In the genomic region with DNA sequence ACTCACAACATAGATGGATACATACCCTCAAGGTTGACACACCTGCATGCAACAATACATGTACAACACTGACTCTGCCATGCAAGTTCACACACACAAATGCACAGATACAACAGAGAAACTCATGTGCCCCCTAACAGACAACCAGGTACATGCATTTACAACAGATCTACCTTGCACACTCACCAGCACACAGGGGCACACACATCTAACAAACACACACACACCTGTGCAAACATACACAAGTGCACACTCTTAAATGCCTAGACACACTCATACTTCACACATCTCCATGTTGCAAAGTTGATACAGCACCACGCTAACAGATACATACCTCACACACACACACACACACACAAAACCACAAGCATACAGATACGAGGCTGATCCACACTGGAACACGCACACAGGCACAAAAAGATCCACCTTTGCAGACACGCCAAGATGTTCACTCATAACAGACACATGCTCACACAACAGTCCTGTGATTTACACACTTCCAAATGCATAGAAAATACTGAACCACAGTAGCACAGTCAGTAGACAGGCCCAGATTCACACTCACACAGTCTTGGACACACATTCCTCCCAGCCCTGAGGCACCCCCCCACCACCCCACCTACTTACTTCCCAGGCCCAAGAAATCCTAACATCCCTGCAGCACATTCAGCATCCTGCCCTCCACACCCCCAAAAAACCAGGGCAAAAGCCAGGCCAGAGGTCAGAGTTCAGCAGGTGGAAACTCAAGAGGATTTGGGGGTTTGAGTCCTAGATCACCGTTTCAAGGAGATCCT, we compare ENCODE assay signal across 11 cellular contexts. TPM values are rescaled to one million over a fixed set of nuclear protein-coding genes. Genes with fewer than 3 reads are reported as not detected.
DNase-seq lines count a peak whose midpoint lies in the region; ATAC-seq and TF ChIP-seq lines count a peak whose summit lies in the region.
"Had no signal": no experiment of that assay in that cellular context is flagged by ENCODE, and none has a peak within 500 bp of the region (broad histone marks: within the 10 kb centered on the region; RNA-seq: fewer than 3 reads in every experiment).

No MANE protein-coding gene starts in this region.

- POLR2A ChIA-PET in PC-3 (lab: Charles Lee; ENCODE audit: unreplicated experiment): no interaction called here

- H3K9me2 ChIP-seq in PC-3 (replicated peaks; ENCODE audit: low read length): no peaks in the 10 kb centered on the region

- H3F3A ChIP-seq in PC-3 (ENCODE audit: low read length, unreplicated experiment): no peaks in the 10 kb centered on the region

- no peak overlapping the region for H3K9ac ChIP-seq in PC-3 (ENCODE audit: low read length)

- intact Hi-C loops in PC-3 (cut with micrococcal nuclease): no loop called here

- peaks cover 12% of the 10 kb centered on the region; the same call in 1 of the 2 replicates for H3K79me2 ChIP-seq in PC-3 (ENCODE audit: low read length)

- H3K4me3 Mint-ChIP-seq in activated CD8-positive, alpha-beta memory T cell treated with anti-CD3 and anti-CD28 coated beads, Interleukin-2, amount 10 ng/mL, durations not matched to agents 7 days and 5 days: peak overlapping the region; percentile 37
- peak overlapping the region; percentile 73 to 77 for H3K4me3 Mint-ChIP-seq in effector memory CD8-positive, alpha-beta T cell
- peak overlapping the region; percentile 39 for H3K4me3 Mint-ChIP-seq in stimulated activated memory B cell treated with anti-CD40 and anti-IgM and Interleukin-4, amounts not matched to agents 10 μg/mL and 1 μg/mL and 100 μg/mL, for 72 hours

- H2AFZ ChIP-seq in PC-3 (ENCODE audit: low read length): no peak overlapping the region

- CTCF ChIA-PET in activated CD8-positive, alpha-beta memory T cell treated with anti-CD3 and anti-CD28 coated beads, Interleukin-2, amount 10 ng/mL, durations not matched to agents 7 days and 5 days (lab: Charles Lee): no interaction called here
- CTCF ChIA-PET in PC-3 (lab: Charles Lee): no interaction called here

- no peaks in the 10 kb centered on the region for H3K9me3 Mint-ChIP-seq in activated CD8-positive, alpha-beta memory T cell treated with anti-CD3 and anti-CD28 coated beads, Interleukin-2, amount 10 ng/mL, durations not matched to agents 7 days and 5 days (ENCODE audit: low read depth)
- H3K9me3 Mint-ChIP-seq in effector memory CD8-positive, alpha-beta T cell: no peaks in the 10 kb centered on the region
- H3K9me3 Mint-ChIP-seq in stimulated activated memory B cell treated with anti-CD40 and anti-IgM and Interleukin-4, amounts not matched to agents 10 μg/mL and 1 μg/mL and 100 μg/mL, for 72 hours: no peaks in the 10 kb centered on the region

- H3K36me3 Mint-ChIP-seq in activated CD8-positive, alpha-beta memory T cell treated with anti-CD3 and anti-CD28 coated beads, Interleukin-2, amount 10 ng/mL, durations not matched to agents 7 days and 5 days: peaks cover 3% of the 10 kb centered on the region
- H3K36me3 Mint-ChIP-seq in effector memory CD8-positive, alpha-beta T cell (ENCODE audit: insufficient read depth): peaks cover 9% of the 10 kb centered on the region
- peaks cover 6% of the 10 kb centered on the region for H3K36me3 Mint-ChIP-seq in stimulated activated memory B cell treated with anti-CD40 and anti-IgM and Interleukin-4, amounts not matched to agents 10 μg/mL and 1 μg/mL and 100 μg/mL, for 72 hours

- peak overlapping the region; percentile 82 for H3K4me3 ChIP-seq in PC-3 (ENCODE audit: low read length)

- no peak for TF ChIP-seq CTCF in PC-3 (conservative IDR thresholded peaks at IDR 0.05; ENCODE audit: low read depth, low read length)

- no peak overlapping the region for H3K27ac Mint-ChIP-seq in activated CD8-positive, alpha-beta memory T cell treated with anti-CD3 and anti-CD28 coated beads, Interleukin-2, amount 10 ng/mL, durations not matched to agents 7 days and 5 days
- peak overlapping the region; percentile 10 to 47 for H3K27ac Mint-ChIP-seq in effector memory CD8-positive, alpha-beta T cell
- H3K27ac Mint-ChIP-seq in stimulated activated memory B cell treated with anti-CD40 and anti-IgM and Interleukin-4, amounts not matched to agents 10 μg/mL and 1 μg/mL and 100 μg/mL, for 72 hours: no peak overlapping the region

- DNase-seq in activated CD8-positive, alpha-beta memory T cell treated with anti-CD3 and anti-CD28 coated beads, Interleukin-2, amount 10 ng/mL, durations not matched to agents 7 days and 5 days: no peak
- DNase-seq in activated CD8-positive, alpha-beta memory T cell treated with anti-CD3 and anti-CD28 coated beads for 24 hours: no peak
- DNase-seq in PC-3 (no peak), NOMO-1 treated with DMSO at 0.1 percent for 48 hours (lab: John Stamatoyannopoulos, UW; ENCODE audit: unreplicated experiment) (no peak)
- no peak for DNase-seq in effector memory CD8-positive, alpha-beta T cell
- DNase-seq: NCI-H1930; stimulated activated CD8-positive, alpha-beta memory T cell treated with anti-CD3 and anti-CD28 coated beads, Interleukin-4, amount 100 ng/mL, for 48 hours had no signal

- H4K20me1 ChIP-seq in PC-3 (ENCODE audit: low read length): no peaks in the 10 kb centered on the region

- H3K4me1 Mint-ChIP-seq in activated CD8-positive, alpha-beta memory T cell treated with anti-CD3 and anti-CD28 coated beads, Interleukin-2, amount 10 ng/mL, durations not matched to agents 7 days and 5 days: peaks cover 16% of the 10 kb centered on the region
- H3K4me1 Mint-ChIP-seq in effector memory CD8-positive, alpha-beta T cell (ENCODE audit: low read depth in 2 of 2): peaks cover 29 to 39% of the 10 kb centered on the region in 2 donors
- H3K4me1 Mint-ChIP-seq in stimulated activated memory B cell treated with anti-CD40 and anti-IgM and Interleukin-4, amounts not matched to agents 10 μg/mL and 1 μg/mL and 100 μg/mL, for 72 hours: peaks cover 23% of the 10 kb centered on the region

- peak overlapping the region; percentile 89 for H3K4me2 ChIP-seq in PC-3 (ENCODE audit: low read length)

- H3K9me3 ChIP-seq in PC-3 (ENCODE audit: low read length): no peaks in the 10 kb centered on the region

- H3K27me3 Mint-ChIP-seq in activated CD8-positive, alpha-beta memory T cell treated with anti-CD3 and anti-CD28 coated beads, Interleukin-2, amount 10 ng/mL, durations not matched to agents 7 days and 5 days: peaks cover 7% of the 10 kb centered on the region
- H3K27me3 Mint-ChIP-seq in effector memory CD8-positive, alpha-beta T cell: no peaks in the 10 kb centered on the region
- H3K27me3 Mint-ChIP-seq in stimulated activated memory B cell treated with anti-CD40 and anti-IgM and Interleukin-4, amounts not matched to agents 10 μg/mL and 1 μg/mL and 100 μg/mL, for 72 hours: peaks cover 10% of the 10 kb centered on the region

- 0 out of 2 replicates have a peak, but pooled peaks cover 4% of the 10 kb centered on the region for H3K4me1 ChIP-seq in PC-3 (ENCODE audit: insufficient read depth, low read length)

- H3K27ac ChIP-seq in PC-3 (ENCODE audit: low read length): no peak overlapping the region

- BruUV-seq in PC-3 (replicated peaks; lab: Mats Ljungman, UMichigan): no TSS peak

- no peaks in the 10 kb centered on the region for H3K36me3 ChIP-seq in PC-3 (ENCODE audit: low read depth, low read length)

- no peak for ATAC-seq in activated CD8-positive, alpha-beta memory T cell treated with anti-CD3 and anti-CD28 coated beads, Interleukin-2, amount 10 ng/mL, durations not matched to agents 7 days and 5 days
- no peak for ATAC-seq in PC-3
- no peak for ATAC-seq in effector memory CD8-positive, alpha-beta T cell (replicated peaks)
- ATAC-seq in stimulated activated memory B cell treated with anti-CD40 and anti-IgM and Interleukin-4, amounts not matched to agents 10 μg/mL and 1 μg/mL and 100 μg/mL, for 72 hours: no peak
- no peak for ATAC-seq in GM19452 (IDR thresholded peaks at IDR 0.05; ENCODE audit: unreplicated experiment)
- no peak for ATAC-seq in GM18909 (IDR thresholded peaks at IDR 0.05; ENCODE audit: poor library complexity, unreplicated experiment)

- no peaks in the 10 kb centered on the region for H3K27me3 ChIP-seq in PC-3 (ENCODE audit: low read length)

RNA-seq across cellular contexts. Expression of a gene that starts 1.4 kb away (rescaled TPM):
- total RNA-seq in activated CD8-positive, alpha-beta memory T cell treated with anti-CD3 and anti-CD28 coated beads, Interleukin-2, amount 10 ng/mL, durations not matched to agents 7 days and 5 days: 1 to 10 TPM; 4.5 to 8.4 TPM
- 3.6 and 6.7 TPM in 2 replicates for total RNA-seq in PC-3 (2014; rRNA removed)

RNA-seq across cellular contexts. Expression of a gene that starts 16.5 kb away (rescaled TPM):
- total RNA-seq in activated CD8-positive, alpha-beta memory T cell treated with anti-CD3 and anti-CD28 coated beads, Interleukin-2, amount 10 ng/mL, durations not matched to agents 7 days and 5 days: 100 to 1,000 TPM; 472 to 473 TPM
- total RNA-seq in PC-3 (2014; rRNA removed): 0.36 TPM in 1 of 2 replicates, not detected in the other

RNA-seq across cellular contexts. Expression of a gene that starts 22.9 kb away (rescaled TPM):
- total RNA-seq in activated CD8-positive, alpha-beta memory T cell treated with anti-CD3 and anti-CD28 coated beads, Interleukin-2, amount 10 ng/mL, durations not matched to agents 7 days and 5 days: 10 to 100 TPM; 45.7 to 58.5 TPM
- 80.4 and 93.8 TPM in 2 replicates for total RNA-seq in PC-3 (2014; rRNA removed)

RNA-seq across cellular contexts. Expression of a gene that starts 23.1 kb away (rescaled TPM):
- under 1 TPM; 0.26 to 0.70 TPM for total RNA-seq in activated CD8-positive, alpha-beta memory T cell treated with anti-CD3 and anti-CD28 coated beads, Interleukin-2, amount 10 ng/mL, durations not matched to agents 7 days and 5 days
- total RNA-seq in PC-3 (2014; rRNA removed): not detected in 2 replicates
- total RNA-seq: right cardiac atrium had no signal

RNA-seq across cellular contexts. Expression of a gene that starts 51.1 kb away (rescaled TPM):
- total RNA-seq in activated CD8-positive, alpha-beta memory T cell treated with anti-CD3 and anti-CD28 coated beads, Interleukin-2, amount 10 ng/mL, durations not matched to agents 7 days and 5 days: not detected
- not detected in 2 replicates for total RNA-seq in PC-3 (2014; rRNA removed)
- total RNA-seq: right cardiac atrium had no signal

Comparison
In these comparisons a context has a peak if more than half of its experiments do, and no peak if none do; other contexts are left out.
1. H3K27ac Mint-ChIP-seq: peak in effector memory CD8-positive, alpha-beta T cell (2 of 2); none in activated CD8-positive, alpha-beta memory T cell treated with anti-CD3 and anti-CD28 coated beads, Interleukin-2, amount 10 ng/mL, durations not matched to agents 7 days and 5 days (single experiment) and stimulated activated memory B cell treated with anti-CD40 and anti-IgM and Interleukin-4, amounts not matched to agents 10 μg/mL and 1 μg/mL and 100 μg/mL, for 72 hours (single experiment).
2. RNA of a gene that starts 16.5 kb away (total RNA-seq): 472 to 473 TPM in activated CD8-positive, alpha-beta memory T cell treated with anti-CD3 and anti-CD28 coated beads, Interleukin-2, amount 10 ng/mL, durations not matched to agents 7 days and 5 days; 0.36 TPM in PC-3; every median in the first group is over 100 times any median in the second.
3. Peak in every context shown above with its lines, with median percentiles within 50 percentile points of each other: H3K4me3 Mint-ChIP-seq.